17 cellular contexts compared by ENCODE assay signal in genomic region chr2:159722580-159722979, GRCh38.
"Had no signal": no experiment of that assay in that cellular context is flagged by ENCODE, and none has a peak within 500 bp of the region (broad histone marks: within the 10 kb centered on the region; RNA-seq: fewer than 3 reads in every experiment).

No MANE protein-coding gene starts in this region.

- H3K27ac ChIP-seq: esophagus muscularis mucosa, hepatocyte, sigmoid colon, uterus, WERI-Rb-1 had no signal

- H3K4me3 ChIP-seq: esophagus muscularis mucosa, hepatocyte, mucosa of descending colon, sigmoid colon, uterus had no signal

- H3K9me3 ChIP-seq: esophagus muscularis mucosa, mucosa of descending colon, sigmoid colon, uterus had no signal

- H3K36me3 ChIP-seq: uterus had no signal

- DNase-seq: activated CD4-positive, alpha-beta memory T cell treated with anti-CD3 and anti-CD28 coated beads for 36 hours; activated CD4-positive, alpha-beta T cell treated with anti-CD3 and anti-CD28 coated beads for 36 hours; activated CD8-positive, alpha-beta memory T cell treated with anti-CD3 and anti-CD28 coated beads, Interleukin-2, amount 10 ng/mL, durations not matched to agents 7 days and 5 days; activated gamma-delta T cell treated with Interleukin-2 at 50 U/mL for 16 hours; activated T-cell treated with anti-CD3 and anti-CD28 coated beads, Interleukin-2, amount 50 U/mL, for 48 hours; left ventricle myocardium superior; mucosa of descending colon; occipital lobe; sigmoid colon; stimulated activated CD4-positive, alpha-beta T cell treated with anti-CD3 and anti-CD28 coated beads, Interleukin-12 subunit alpha, Interleukin-12 subunit beta, amount 100 ng/mL, for 4 hours; stimulated activated CD4-positive, alpha-beta T cell treated with anti-CD3 and anti-CD28 coated beads, Interleukin-2, amount 100 ng/mL, for 24 hours; uterus; WERI-Rb-1 had no signal

- H2AFZ ChIP-seq: hepatocyte had no signal

- H3K4me2 ChIP-seq: hepatocyte had no signal

- FAIRE-seq: colon, endometrium had no signal

- ATAC-seq: activated CD4-positive, alpha-beta T cell treated with anti-CD3 and anti-CD28 coated beads for 36 hours; activated CD8-positive, alpha-beta memory T cell treated with anti-CD3 and anti-CD28 coated beads, Interleukin-2, amount 10 ng/mL, durations not matched to agents 7 days and 5 days; left ventricle myocardium superior; mucosa of descending colon had no signal

- H3K27me3 ChIP-seq: esophagus muscularis mucosa, hepatocyte, sigmoid colon, uterus had no signal
